8 cellular contexts compared by ENCODE assay signal in the genomic region with DNA sequence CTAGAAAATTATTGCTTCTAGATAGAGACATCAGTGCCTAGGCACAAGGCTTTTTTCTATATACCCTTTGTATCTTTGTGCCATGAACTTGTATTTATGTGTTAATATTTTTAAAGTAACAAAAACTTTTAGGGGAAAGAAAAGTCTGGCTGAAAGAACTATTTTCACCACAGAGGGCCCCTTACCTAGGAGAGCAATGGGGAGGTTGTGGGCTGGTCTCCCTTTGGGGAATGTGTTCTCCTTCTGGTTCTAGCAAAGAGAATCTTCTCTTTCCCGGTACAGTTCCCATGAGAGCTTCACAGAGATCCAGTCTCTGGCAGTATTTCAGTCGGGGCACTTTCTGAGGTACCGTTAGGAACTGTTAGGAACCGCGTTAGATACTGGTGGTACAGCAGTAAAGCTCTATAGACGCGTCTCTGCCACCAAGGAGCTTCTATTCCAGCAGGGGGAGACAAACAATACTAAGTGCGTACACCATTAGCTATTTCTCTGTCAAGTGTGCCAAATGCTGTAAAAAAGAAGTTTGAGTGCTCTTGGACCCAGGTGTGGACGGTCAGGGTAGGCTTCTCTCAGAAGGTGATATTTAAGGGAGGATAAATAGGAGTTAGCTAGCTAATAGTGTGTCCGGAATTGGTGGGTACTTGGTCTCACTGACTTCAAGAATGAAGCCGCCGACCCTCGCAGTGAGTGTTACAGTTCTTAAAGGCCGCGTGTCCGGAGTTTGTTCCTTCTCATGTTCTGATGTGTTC. TPM values are rescaled to one million over a fixed set of nuclear protein-coding genes. Genes with fewer than 3 reads are reported as not detected.
DNase-seq lines count a peak whose midpoint lies in the region; ATAC-seq, FAIRE-seq and TF ChIP-seq lines count a peak whose summit lies in the region.

No MANE protein-coding gene starts in this region.

- no peak overlapping the region for H3K27ac Mint-ChIP-seq in activated CD4-positive, alpha-beta T cell treated with anti-CD3 and anti-CD28 coated beads for 36 hours

- no peaks in the 10 kb centered on the region for H3K79me2 ChIP-seq in H1 (ENCODE audit: control insufficient read depth in 1 of 2, insufficient read depth in 2 of 2, low read length in 2 of 2)

- no peak overlapping the region for H3K18ac ChIP-seq in H1 (ENCODE audit: extremely low read depth, low read length)
- H3K18ac ChIP-seq in mesenchymal stem cell (ENCODE audit: low read depth in 1 of 2, low read length in 2 of 2) = no peak overlapping the region

- no peak for TF ChIP-seq POLR2A in H1 (IDR thresholded peaks at IDR 0.05; ENCODE audit: control extremely low read depth in 1 of 2, low read depth in 2 of 2, low read length in 2 of 2)

- peak; percentile 40 for ATAC-seq in GM18508 (IDR thresholded peaks at IDR 0.05; ENCODE audit: insufficient read depth, unreplicated experiment)
- peak; percentile 90 for ATAC-seq in activated CD4-positive, alpha-beta T cell treated with anti-CD3 and anti-CD28 coated beads for 36 hours
- ATAC-seq in HG02970 (IDR thresholded peaks at IDR 0.05; ENCODE audit: low FRiP score, unreplicated experiment) = no peak

- H3K9me3 ChIP-seq in H1 (ENCODE audit: insufficient read depth in 2 of 2, low read depth in 1 of 2, low read length in 1 of 2) = no peaks in the 10 kb centered on the region
- H3K9me3 ChIP-seq in mesenchymal stem cell (ENCODE audit: control insufficient read depth, low read length) = no peaks in the 10 kb centered on the region

- peaks cover 6% of the 10 kb centered on the region for H3K27me3 Mint-ChIP-seq in activated CD4-positive, alpha-beta T cell treated with anti-CD3 and anti-CD28 coated beads for 36 hours

- H3K14ac ChIP-seq in H1 (ENCODE audit: insufficient read length) (no peak overlapping the region), mesenchymal stem cell (ENCODE audit: low read length in 2 of 2) (no peak overlapping the region)

- H2BK15ac ChIP-seq in H1 (ENCODE audit: low read length) (no peak overlapping the region), mesenchymal stem cell (ENCODE audit: low read depth, poor library complexity, severe bottlenecking) (no peak overlapping the region)

- H3K79me1 ChIP-seq in H1 (ENCODE audit: low read depth, low read length) (no peaks in the 10 kb centered on the region), mesenchymal stem cell (replicated peaks; ENCODE audit: low read length, poor library complexity, severe bottlenecking) (no peaks in the 10 kb centered on the region)

- no peak overlapping the region for H4K91ac ChIP-seq in H1 (replicated peaks; ENCODE audit: insufficient read length, low read length)
- H4K91ac ChIP-seq in mesenchymal stem cell (ENCODE audit: low read length) = no peak overlapping the region

- H3K4me3 ChIP-seq in H1 (ENCODE audit: extremely low read depth in 1 of 4, insufficient read depth in 2 of 4, low read depth in 3 of 4, low read length in 4 of 4) (no peak overlapping the region), mesenchymal stem cell (ENCODE audit: insufficient read depth in 1 of 2, low read depth in 1 of 2, low read length in 2 of 2) (no peak overlapping the region)

- no peak overlapping the region for H2AFZ ChIP-seq in H1 (ENCODE audit: low read length)
- no peak overlapping the region for H2AFZ ChIP-seq in mesenchymal stem cell (ENCODE audit: low read depth, low read length)

- DNase-seq in AG09319 (ENCODE audit: extremely low read depth, low read depth) (no peak), NCI-H2171 treated with DMSO at 0.1 percent for 48 hours (lab: John Stamatoyannopoulos, UW) (peak; percentile 39), H1 (ENCODE audit: low read depth in 1 of 2, low spot score in 2 of 2) (no peak), mesenchymal stem cell (peak; percentile 68), stromal cell of bone marrow (ENCODE audit: low read depth) (peak; percentile 47)
- DNase-seq in activated CD4-positive, alpha-beta T cell treated with anti-CD3 and anti-CD28 coated beads for 36 hours = peak; percentile 57

- H4K8ac ChIP-seq in H1 (ENCODE audit: extremely low read depth, insufficient read depth, low read length) = no peak overlapping the region
- H4K8ac ChIP-seq in mesenchymal stem cell (ENCODE audit: low read length) = no peak overlapping the region

- H3K4me1 ChIP-seq in H1 (replicated peaks in 1 of 4; ENCODE audit: control insufficient read depth in 3 of 4, insufficient read depth in 4 of 4, low read length in 3 of 4) (no peaks in the 10 kb centered on the region), mesenchymal stem cell (ENCODE audit: control insufficient read depth, insufficient read depth, low read depth, low read length) (no peaks in the 10 kb centered on the region)

- intact Hi-C loops in activated CD4-positive, alpha-beta T cell treated with anti-CD3 and anti-CD28 coated beads for 36 hours (cut with DNase I, micrococcal nuclease) = loop anchor here (1.0 to 5.0 kb wide), 2 partner anchors 42 to 60 kb away; a partner anchor contains a TSS

- H2AK5ac ChIP-seq in H1 (ENCODE audit: low read depth, low read length) = no peak overlapping the region
- no peak overlapping the region for H2AK5ac ChIP-seq in mesenchymal stem cell (ENCODE audit: low read length, severe bottlenecking)

- CTCF ChIA-PET in activated CD4-positive, alpha-beta T cell treated with anti-CD3 and anti-CD28 coated beads for 36 hours (lab: Charles Lee) = interaction anchor here (0.6 to 2.7 kb wide), 42 partner anchors 8 to 1217 kb away, joined by 3 to 118 read pairs (median 4); a partner anchor contains a TSS
- CTCF ChIA-PET in H1 (lab: Charles Lee; ENCODE audit: partially characterized antibody) = interaction anchor here (0.6 to 9.7 kb wide), 43 partner anchors 9 to 673 kb away, joined by 3 to 178 read pairs (median 6); a partner anchor contains a TSS

- no peak overlapping the region for H3K56ac ChIP-seq in H1 (replicated peaks; ENCODE audit: insufficient read length, low read depth, low read length)

- H4K5ac ChIP-seq in H1 (ENCODE audit: insufficient read length, low read depth, low read length) = no peak overlapping the region

- no peaks in the 10 kb centered on the region for H3K9me3 Mint-ChIP-seq in activated CD4-positive, alpha-beta T cell treated with anti-CD3 and anti-CD28 coated beads for 36 hours (ENCODE audit: low read depth)

- WGBS in H1 (ENCODE audit: extremely low coverage in 1 of 2, insufficient coverage in 1 of 2, insufficient read length in 1 of 2, insufficient replicate concordance in 2 of 2, low coverage in 1 of 2, low lambda C conversion rate in 2 of 2, missing lambda C conversion rate in 1 of 2), 2 experiments = 57% methylated on average over 16 of the region's 16 CpGs; no CpG with 5 or more reads in 1 of the 2 experiments
- 52% methylated on average over 16 of the region's 16 CpGs for WGBS in mesenchymal stem cell

- H3K4ac ChIP-seq in H1 (replicated peaks; ENCODE audit: insufficient read length, low read depth, low read length) (no peak overlapping the region), mesenchymal stem cell (ENCODE audit: low read depth in 1 of 2, low read length in 2 of 2) (no peak overlapping the region)

- H2BK5ac ChIP-seq in H1 (ENCODE audit: low read depth, low read length) = no peak overlapping the region
- H2BK5ac ChIP-seq in mesenchymal stem cell (ENCODE audit: low read depth, low read length, poor library complexity, severe bottlenecking) = no peak overlapping the region

- H3K4me3 Mint-ChIP-seq in activated CD4-positive, alpha-beta T cell treated with anti-CD3 and anti-CD28 coated beads for 36 hours = no peak overlapping the region

- POLR2A ChIA-PET in activated CD4-positive, alpha-beta T cell treated with anti-CD3 and anti-CD28 coated beads for 36 hours (lab: Charles Lee) = interaction anchor here (0.6 to 1.0 kb wide), 2 partner anchors 42 to 60 kb away, joined by 3 read pairs; no protein-coding TSS in a partner anchor
- POLR2A ChIA-PET in H1 (lab: Charles Lee; ENCODE audit: partially characterized antibody) = interaction anchor here (0.7 kb wide), 1 partner anchor 18 kb away, joined by 3 read pairs; no protein-coding TSS in a partner anchor

- peak; percentile 75 for FAIRE-seq in H1 (lab: Jason Lieb, UNC)

- peaks cover under 1% of the 10 kb centered on the region; the same call in 1 of the 2 replicates for H3K23me2 ChIP-seq in H1 (ENCODE audit: low read depth, low read length)

- H3K9ac ChIP-seq in H1 (replicated peaks in 1 of 4; ENCODE audit: extremely low read depth in 1 of 4, low read depth in 3 of 4, low read length in 3 of 4) = no peak overlapping the region
- no peak overlapping the region for H3K9ac ChIP-seq in mesenchymal stem cell (ENCODE audit: low read length)

- no peak overlapping the region for H2BK20ac ChIP-seq in H1 (ENCODE audit: low read length)

- no peaks in the 10 kb centered on the region for H4K20me1 ChIP-seq in H1 (replicated peaks in 1 of 2; ENCODE audit: control insufficient read depth in 1 of 2, insufficient read depth in 2 of 2, low read length in 2 of 2)

- TF ChIP-seq CTCF in AG09319 (IDR thresholded peaks at IDR 0.05; ENCODE audit: low read depth, low read length) = peak; percentile 84
- TF ChIP-seq CTCF in H1 (IDR thresholded peaks at IDR 0.05; ENCODE audit: control extremely low read depth in 1 of 3, insufficient read depth in 1 of 3, low read depth in 1 of 3, low read length in 3 of 3) = peak in 2 of 3 experiments; percentile 79 to 88; a peak in 3 of 4 replicates

- H3K36me3 Mint-ChIP-seq in activated CD4-positive, alpha-beta T cell treated with anti-CD3 and anti-CD28 coated beads for 36 hours (ENCODE audit: low read depth) = no peaks in the 10 kb centered on the region

- peak; percentile 76 to 79 for TF ChIP-seq RAD21 in H1 (IDR thresholded peaks at IDR 0.05 in 1 of 2, conservative IDR thresholded peaks at IDR 0.05 in 1 of 2; ENCODE audit: low read depth in 2 of 2, low read length in 2 of 2)

- H3K36me3 ChIP-seq in H1 (ENCODE audit: control insufficient read depth in 2 of 4, insufficient read depth in 4 of 4, low read length in 3 of 4) = no peaks in the 10 kb centered on the region
- H3K36me3 ChIP-seq in mesenchymal stem cell (ENCODE audit: control insufficient read depth in 1 of 2, insufficient read depth in 2 of 2, low read depth in 1 of 2, low read length in 2 of 2) = no peaks in the 10 kb centered on the region

- H3K23ac ChIP-seq in H1 (ENCODE audit: insufficient read length) = no peak overlapping the region
- no peak overlapping the region for H3K23ac ChIP-seq in mesenchymal stem cell (ENCODE audit: low read length in 2 of 2)

- peaks cover 8% of the 10 kb centered on the region for H3K4me1 Mint-ChIP-seq in activated CD4-positive, alpha-beta T cell treated with anti-CD3 and anti-CD28 coated beads for 36 hours

- H2BK12ac ChIP-seq in H1 (ENCODE audit: low read depth, low read length) = no peak overlapping the region
- no peak overlapping the region for H2BK12ac ChIP-seq in mesenchymal stem cell (ENCODE audit: low read length in 2 of 2)

- no peak for TF ChIP-seq EP300 in H1 (IDR thresholded peaks at IDR 0.05; ENCODE audit: borderline replicate concordance in 1 of 2, low read depth in 2 of 2, low read length in 2 of 2)

- H2BK120ac ChIP-seq in H1 (replicated peaks; ENCODE audit: low read depth, low read length) = no peak overlapping the region
- H2BK120ac ChIP-seq in mesenchymal stem cell (ENCODE audit: low read depth, low read length) = no peak overlapping the region

- no peak overlapping the region for H3K27ac ChIP-seq in H1 (ENCODE audit: low read depth, low read length)
- H3K27ac ChIP-seq in mesenchymal stem cell (ENCODE audit: low read length, poor library complexity, severe bottlenecking) = no peak overlapping the region

- H3K4me2 ChIP-seq in H1 (ENCODE audit: insufficient read depth in 1 of 2, low read depth in 2 of 2, low read length in 2 of 2) (no peak overlapping the region), mesenchymal stem cell (ENCODE audit: low read length, poor library complexity, severe bottlenecking) (no peak overlapping the region)

- H3K27me3 ChIP-seq in H1 (replicated peaks in 1 of 4; ENCODE audit: control insufficient read depth in 3 of 4, extremely low read depth in 1 of 4, insufficient read depth in 3 of 4, low read length in 3 of 4) (no peaks in the 10 kb centered on the region), mesenchymal stem cell (ENCODE audit: control insufficient read depth in 1 of 2, insufficient read depth in 1 of 2, low read length in 2 of 2) (peaks cover 15 to 22% of the 10 kb centered on the region in 2 experiments)

RNA-seq across cellular contexts. Expression of a gene that starts 4.6 kb away (rescaled TPM):
- total RNA-seq in activated CD4-positive, alpha-beta T cell treated with anti-CD3 and anti-CD28 coated beads for 36 hours = not detected
- total RNA-seq in H1 (2021; fragmentation: NEBNext Ultra II Directional; extraction: Animal tissue kit (Norgen Biotek cat#: 25700)) = not detected in 2 replicates
- polyA plus RNA-seq in H1 (2011; rRNA removed) = not detected in 2 replicates
- not detected for polyA plus RNA-seq in H1 (2011; cell fraction: cytosol; rRNA removed)
- polyA plus RNA-seq in H1 (2011; cell fraction: nucleus; rRNA removed) = not detected
- polyA plus RNA-seq in H1 (2012, experiment 1 of 2) = not detected in 4 replicates
- not detected for polyA plus RNA-seq in H1 (2012, experiment 2 of 2)
- not detected for polyA plus RNA-seq in H1 (2013, experiment 1 of 2)
- not detected for polyA plus RNA-seq in H1 (2013, experiment 2 of 2)
- polyA minus RNA-seq in H1 (2011; rRNA and poly(A)+ RNA removed) = not detected in 2 replicates
- polyA minus RNA-seq in H1 (2011; cell fraction: cytosol; rRNA and poly(A)+ RNA removed) = not detected
- not detected for polyA minus RNA-seq in H1 (2011; cell fraction: nucleus; rRNA and poly(A)+ RNA removed)
- not detected for polyA plus RNA-seq in mesenchymal stem cell (2013, experiment 1 of 2)
- polyA plus RNA-seq in mesenchymal stem cell (2013, experiment 2 of 2) = not detected

RNA-seq across cellular contexts. Expression of a gene that starts 40.2 kb away (rescaled TPM):
- 10 to 100 TPM; 45.8 to 51.6 TPM for total RNA-seq in activated CD4-positive, alpha-beta T cell treated with anti-CD3 and anti-CD28 coated beads for 36 hours
- total RNA-seq in H1 (2021; fragmentation: NEBNext Ultra II Directional; extraction: Animal tissue kit (Norgen Biotek cat#: 25700)) = 23.4 TPM in 2 replicates
- polyA plus RNA-seq in H1 (2011; rRNA removed) = 29.0 and 41.7 TPM in 2 replicates
- 32.9 TPM for polyA plus RNA-seq in H1 (2011; cell fraction: cytosol; rRNA removed)
- polyA plus RNA-seq in H1 (2011; cell fraction: nucleus; rRNA removed) = 25.2 TPM
- polyA plus RNA-seq in H1 (2012, experiment 1 of 2) = 21.2 to 27.9 TPM (median 24.2 TPM) in 4 replicates
- 13.1 TPM for polyA plus RNA-seq in H1 (2012, experiment 2 of 2)
- 16.5 TPM for polyA plus RNA-seq in H1 (2013, experiment 1 of 2)
- polyA plus RNA-seq in H1 (2013, experiment 2 of 2) = 16.7 TPM
- 17.5 and 24.0 TPM in 2 replicates for polyA minus RNA-seq in H1 (2011; rRNA and poly(A)+ RNA removed)
- polyA minus RNA-seq in H1 (2011; cell fraction: cytosol; rRNA and poly(A)+ RNA removed) = 14.9 TPM
- 13.2 TPM for polyA minus RNA-seq in H1 (2011; cell fraction: nucleus; rRNA and poly(A)+ RNA removed)
- polyA plus RNA-seq in mesenchymal stem cell (2013, experiment 1 of 2) = 38.5 TPM
- 39.6 TPM for polyA plus RNA-seq in mesenchymal stem cell (2013, experiment 2 of 2)

RNA-seq across cellular contexts. Expression of a gene that starts 41.4 kb away (rescaled TPM):
- not detected for total RNA-seq in activated CD4-positive, alpha-beta T cell treated with anti-CD3 and anti-CD28 coated beads for 36 hours
- total RNA-seq in H1 (2021; fragmentation: NEBNext Ultra II Directional; extraction: Animal tissue kit (Norgen Biotek cat#: 25700)) = not detected in 2 replicates
- not detected in 2 replicates for polyA plus RNA-seq in H1 (2011; rRNA removed)
- not detected for polyA plus RNA-seq in H1 (2011; cell fraction: cytosol; rRNA removed)
- polyA plus RNA-seq in H1 (2011; cell fraction: nucleus; rRNA removed) = not detected
- polyA plus RNA-seq in H1 (2012, experiment 1 of 2) = not detected in 4 replicates
- polyA plus RNA-seq in H1 (2012, experiment 2 of 2) = not detected
- polyA plus RNA-seq in H1 (2013, experiment 1 of 2) = not detected
- not detected for polyA plus RNA-seq in H1 (2013, experiment 2 of 2)
- not detected in 2 replicates for polyA minus RNA-seq in H1 (2011; rRNA and poly(A)+ RNA removed)
- not detected for polyA minus RNA-seq in H1 (2011; cell fraction: cytosol; rRNA and poly(A)+ RNA removed)
- polyA minus RNA-seq in H1 (2011; cell fraction: nucleus; rRNA and poly(A)+ RNA removed) = not detected
- not detected for polyA plus RNA-seq in mesenchymal stem cell (2013, experiment 1 of 2)
- not detected for polyA plus RNA-seq in mesenchymal stem cell (2013, experiment 2 of 2)

Comparison
In these comparisons a context has a peak if more than half of its experiments do, and no peak if none do; other contexts are left out.
1. DNase-seq: peak in NCI-H2171 treated with DMSO at 0.1 percent for 48 hours (single experiment), activated CD4-positive, alpha-beta T cell treated with anti-CD3 and anti-CD28 coated beads for 36 hours (single experiment), mesenchymal stem cell (single experiment) and stromal cell of bone marrow (single experiment); none in AG09319 (single experiment) and H1 (0 of 2).